9 cellular contexts compared by ENCODE assay signal in the genomic region with DNA sequence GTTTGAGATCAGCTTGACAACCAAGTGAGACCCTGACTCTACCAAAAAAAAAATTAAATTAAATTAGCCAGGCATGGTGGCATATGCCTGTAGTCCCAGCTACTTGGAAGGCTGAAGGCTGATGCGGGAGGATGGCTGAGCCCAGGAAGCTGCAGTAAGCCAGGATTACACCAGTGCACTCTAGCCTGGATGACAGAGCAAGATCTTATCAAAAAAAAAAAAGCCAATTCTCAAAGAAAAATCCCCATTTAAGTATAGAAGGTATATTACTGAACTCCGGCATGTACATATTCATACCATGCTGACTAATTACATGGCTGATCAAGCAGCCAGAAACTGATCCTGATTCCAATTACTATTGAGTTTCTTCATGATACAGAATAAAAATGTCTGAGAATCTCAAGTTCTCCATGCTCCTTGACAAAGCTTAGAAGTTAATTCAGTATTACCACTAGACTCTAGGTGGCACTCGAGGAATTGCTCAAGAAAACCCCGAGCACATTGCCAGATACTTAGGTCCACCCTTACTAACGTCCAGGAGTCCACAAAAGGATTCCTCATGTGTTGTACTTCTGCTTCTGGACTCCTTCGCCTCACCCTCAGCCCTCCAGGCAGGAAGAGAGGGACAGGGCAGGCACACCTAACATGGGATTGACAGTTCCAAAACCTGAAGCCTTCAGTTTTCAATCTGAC.
DNase-seq lines count a peak whose midpoint lies in the region; ATAC-seq and TF ChIP-seq lines count a peak whose summit lies in the region.
"Had no signal": no experiment of that assay in that cellular context is flagged by ENCODE, and none has a peak within 500 bp of the region (broad histone marks: within the 10 kb centered on the region; RNA-seq: fewer than 3 reads in every experiment).

No MANE protein-coding gene starts in this region.

- TF ChIP-seq CTCF in GM12864 (IDR thresholded peaks at IDR 0.05; ENCODE audit: low read depth, low read length, missing control alignments) (peak; percentile 59), WI38 (IDR thresholded peaks at IDR 0.05; ENCODE audit: low read depth, low read length) (peak; percentile 47; the same call in 1 of the 2 replicates)

- ATAC-seq in GM18858 (IDR thresholded peaks at IDR 0.05; ENCODE audit: unreplicated experiment) (no peak), HG03378 (IDR thresholded peaks at IDR 0.05; ENCODE audit: unreplicated experiment) (no peak)

- DNase-seq in GM12864 (ENCODE audit: low read depth) (peak; percentile 22), H4 (ENCODE audit: low spot score) (peak; percentile 83), LHCN-M2 (ENCODE audit: low read depth) (peak; percentile 85), hepatic stellate cell (ENCODE audit: low spot score) (peak; percentile 69), superior temporal gyrus (ENCODE audit: extremely low spot score) (peak; percentile 75)
- DNase-seq: activated naive CD8-positive, alpha-beta T cell treated with anti-CD3 and anti-CD28 coated beads, Interleukin-2, amount 10 ng/mL, durations not matched to agents 7 days and 5 days had no signal

- H3K4me3 ChIP-seq in GM12864 (ENCODE audit: low read depth, low read length) (no peak overlapping the region), WI38 (ENCODE audit: low read depth, low read length) (no peak overlapping the region)

Comparison
In these comparisons a context has a peak if more than half of its experiments do, and no peak if none do; other contexts are left out.
1. DNase-seq: peak in every context shown above with its lines; median percentile 85 in LHCN-M2; 83 in H4; 75 in superior temporal gyrus; 69 in hepatic stellate cell; 22 in GM12864.